1 cellular context compared by ENCODE assay signal in the genomic region with DNA sequence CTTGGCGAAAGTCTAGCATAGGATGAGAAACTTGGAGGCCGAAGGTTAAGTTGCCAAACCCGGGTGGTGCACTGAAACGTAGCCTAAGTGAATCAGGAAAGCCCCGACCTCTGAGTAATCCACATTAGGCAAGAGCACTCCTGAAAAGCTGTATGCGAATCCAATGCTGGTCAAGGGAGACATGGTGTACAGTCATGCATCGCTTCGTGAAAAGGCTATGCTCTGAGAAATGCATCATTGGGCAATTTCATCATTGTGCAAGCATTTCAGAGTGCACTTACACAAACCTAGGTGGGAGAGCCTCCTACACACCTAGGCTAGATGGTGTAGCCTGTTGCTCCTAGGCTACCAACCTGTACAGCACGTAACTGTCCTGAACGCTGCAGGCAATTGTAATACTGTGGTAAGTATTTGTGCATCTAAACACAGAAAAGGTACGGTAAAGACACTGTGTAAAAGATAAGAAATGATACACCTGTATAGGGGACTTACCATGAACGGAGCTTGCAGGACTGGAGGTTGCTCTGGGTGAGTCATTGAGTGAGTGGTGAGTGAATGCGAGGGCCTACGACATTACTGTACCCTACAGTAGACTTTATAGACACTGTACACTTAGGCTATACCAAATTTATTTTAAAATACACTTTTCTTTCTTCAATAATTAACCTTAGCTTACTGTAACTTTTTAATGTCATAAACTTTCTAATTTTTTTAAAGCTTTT.
TF ChIP-seq lines count a peak whose summit lies in the region.

No MANE protein-coding gene starts in this region.

TF ChIP-seq in IMR-90, 13 proteins besides CTCF, POLR2A, EP300 and RAD21:
- TF ChIP-seq CEBPB (IDR thresholded peaks at IDR 0.05; ENCODE audit: low read depth, low read length) (peak; percentile 42; the same call in 1 of the 2 replicates), MXI1 (IDR thresholded peaks at IDR 0.05; ENCODE audit: borderline replicate concordance, low read depth, low read length) (no peak), CHD1 (IDR thresholded peaks at IDR 0.05; ENCODE audit: low read depth, low read length) (no peak), FOS (IDR thresholded peaks at IDR 0.05; ENCODE audit: low read depth, low read length) (no peak), SMC3 (IDR thresholded peaks at IDR 0.05; ENCODE audit: low read depth, low read length) (no peak)
